In genomic region chr6:74645108-74645849, GRCh38 we compare ENCODE assay signal across 22 cellular contexts.
A peak's percentile ranks its signal among the peaks of the same experiment; 100 is the strongest.
DNase-seq lines count a peak whose midpoint lies in the region; ATAC-seq and TF ChIP-seq lines count a peak whose summit lies in the region.
"Had no signal": no experiment of that assay in that cellular context is flagged by ENCODE, and none has a peak within 500 bp of the region (broad histone marks: within the 10 kb centered on the region; RNA-seq: fewer than 3 reads in every experiment).

No MANE protein-coding gene starts in this region.

- H3K4me2 ChIP-seq in neuronal stem cell (ENCODE audit: insufficient read depth, low read length, poor library complexity, severe bottlenecking): no peak overlapping the region

- H2AK5ac ChIP-seq in neuronal stem cell (ENCODE audit: low read depth, low read length): no peak overlapping the region

- H3K27ac ChIP-seq in HUES48 (ENCODE audit: low read depth, low read length) (peak overlapping the region; percentile 63), iPS-20b (ENCODE audit: low read length) (no peak overlapping the region), neuronal stem cell (replicated peaks; ENCODE audit: low read length) (no peak overlapping the region), RWPE1 (no peak overlapping the region)
- H3K27ac ChIP-seq: SK-N-MC had no signal

- no peaks in the 10 kb centered on the region for H3K36me3 ChIP-seq in HUES48 (ENCODE audit: control insufficient read depth, insufficient read depth, low read length)
- H3K36me3 ChIP-seq in iPS-20b (ENCODE audit: insufficient read depth, low read depth, low read length): no peaks in the 10 kb centered on the region
- H3K36me3 ChIP-seq in neuronal stem cell (replicated peaks in 1 of 2; ENCODE audit: control insufficient read depth in 2 of 2, insufficient read depth in 2 of 2, low read length in 2 of 2): no peaks in the 10 kb centered on the region

- WGBS in neuronal stem cell (ENCODE audit: extremely low coverage in 2 of 2, insufficient read length in 2 of 2, insufficient replicate concordance in 1 of 2), 2 donors: no CpG with 5 or more reads among the region's 6 CpGs

- H4K8ac ChIP-seq in neuronal stem cell (ENCODE audit: low read depth, low read length): no peak overlapping the region

- H3K4me3 Mint-ChIP-seq in chondrocyte (ENCODE audit: unreplicated experiment): no peak overlapping the region
- H3K4me3 Mint-ChIP-seq: CD4-positive, alpha-beta T cell; IgD-negative memory B cell had no signal

- peaks cover 44% of the 10 kb centered on the region for H3K4me1 Mint-ChIP-seq in chondrocyte (ENCODE audit: low read depth)
- H3K4me1 Mint-ChIP-seq: IgD-negative memory B cell had no signal

- ATAC-seq in GM21737 (IDR thresholded peaks at IDR 0.05; ENCODE audit: unreplicated experiment): no peak
- ATAC-seq: PC-3 had no signal

- peaks cover 20% of the 10 kb centered on the region for H3K36me3 Mint-ChIP-seq in chondrocyte (ENCODE audit: low read depth)

- no peak overlapping the region for H2AFZ ChIP-seq in neuronal stem cell (ENCODE audit: low read length)

- H3K4me3 ChIP-seq in HUES48 (ENCODE audit: low read depth, low read length) (peak overlapping the region; percentile 13; the same call in 1 of the 2 replicates), iPS-20b (ENCODE audit: low read length) (peak overlapping the region; percentile 21; the same call in 1 of the 2 replicates), neuronal stem cell (ENCODE audit: low read length in 2 of 2) (no peak overlapping the region)
- H3K4me3 ChIP-seq: SK-N-MC had no signal

- H3K23ac ChIP-seq in neuronal stem cell (ENCODE audit: low read depth, low read length, poor library complexity): no peak overlapping the region

- peak overlapping the region; percentile 76 for H3K27ac Mint-ChIP-seq in chondrocyte (ENCODE audit: unreplicated experiment)
- H3K27ac Mint-ChIP-seq: CD4-positive, alpha-beta T cell; IgD-negative memory B cell had no signal

- H2BK12ac ChIP-seq in neuronal stem cell (ENCODE audit: low read length): no peak overlapping the region

- POLR2A ChIA-PET in RWPE1 (lab: Yijun Ruan, JAX; ENCODE audit: low non-redundant PET): no interaction called here

- no peaks in the 10 kb centered on the region for H3K27me3 Mint-ChIP-seq in chondrocyte (ENCODE audit: low read depth)
- H3K27me3 Mint-ChIP-seq: CD4-positive, alpha-beta T cell had no signal

- no peaks in the 10 kb centered on the region for H3K27me3 ChIP-seq in HUES48 (ENCODE audit: control insufficient read depth, insufficient read depth, low read length)
- H3K27me3 ChIP-seq in iPS-20b (ENCODE audit: insufficient read depth, low read length): no peaks in the 10 kb centered on the region
- H3K27me3 ChIP-seq in neuronal stem cell (ENCODE audit: control insufficient read depth in 3 of 3, insufficient read depth in 3 of 3, low read depth in 1 of 3, low read length in 3 of 3): no peaks in the 10 kb centered on the region

- DNase-seq in chondrocyte (ENCODE audit: low spot score) (no peak), neuronal stem cell (ENCODE audit: low spot score) (no peak), KBM-7 (no peak), NCI-H2107 treated with DMSO at 0.1 percent for 48 hours (lab: John Stamatoyannopoulos, UW; ENCODE audit: unreplicated experiment) (no peak), RWPE1 (ENCODE audit: low spot score) (no peak)
- DNase-seq: CD4-positive, alpha-beta T cell; COR-L47; DMS79; HCEC 1CT; Karpas-422; MV-4-11; NCI-H1105 treated with DMSO at 0.1 percent for 48 hours; NCI-H2029 treated with DMSO at 0.1 percent for 48 hours; NCI-H446; NCI-H526; PC-3; SHP77 had no signal

- H2BK120ac ChIP-seq in neuronal stem cell (ENCODE audit: low read depth, low read length): no peak overlapping the region

- no peaks in the 10 kb centered on the region for H3K79me1 ChIP-seq in neuronal stem cell (ENCODE audit: low read depth, low read length)

- no peak overlapping the region for H3K14ac ChIP-seq in neuronal stem cell (ENCODE audit: low read length)

- H2BK5ac ChIP-seq in neuronal stem cell (ENCODE audit: low read length): no peak overlapping the region

- H3K9ac ChIP-seq in HUES48 (ENCODE audit: low read depth, low read length) (no peak overlapping the region; the same call in 1 of the 2 replicates), iPS-20b (ENCODE audit: low read depth, low read length) (peak overlapping the region; percentile 36; the same call in 1 of the 2 replicates), neuronal stem cell (ENCODE audit: low read depth, low read length, poor library complexity) (no peak overlapping the region)

- H3K4ac ChIP-seq in neuronal stem cell (ENCODE audit: low read length): no peak overlapping the region

- peak overlapping the region; percentile 35 for H3K18ac ChIP-seq in neuronal stem cell (ENCODE audit: low read length)

- H3K4me1 ChIP-seq in HUES48 (ENCODE audit: control insufficient read depth, insufficient read depth, low read length) (peaks cover 12% of the 10 kb centered on the region), iPS-20b (ENCODE audit: insufficient read depth, low read length) (peaks cover 11% of the 10 kb centered on the region), neuronal stem cell (ENCODE audit: control insufficient read depth in 2 of 2, insufficient read depth in 1 of 2, low read depth in 1 of 2, low read length in 2 of 2) (peaks cover 0 to 1% of the 10 kb centered on the region in 2 donors)

- CTCF ChIA-PET in RWPE1 (lab: Yijun Ruan, JAX): interaction anchor here (0.6 to 0.7 kb wide), 2 partner anchors 133 to 526 kb away, joined by 3 to 4 read pairs; no protein-coding TSS in a partner anchor

- TF ChIP-seq CTCF in chondrocyte (IDR thresholded peaks at IDR 0.05) (no peak), RWPE1 (conservative IDR thresholded peaks at IDR 0.05; ENCODE audit: low read depth) (no peak)

- H3K9me3 ChIP-seq in HUES48 (ENCODE audit: control insufficient read depth, insufficient read depth, low read length): no peaks in the 10 kb centered on the region
- no peaks in the 10 kb centered on the region for H3K9me3 ChIP-seq in iPS-20b (ENCODE audit: insufficient read depth, low read depth, low read length)
- no peaks in the 10 kb centered on the region for H3K9me3 ChIP-seq in neuronal stem cell (replicated peaks in 1 of 2; ENCODE audit: control insufficient read depth in 2 of 2, insufficient read depth in 1 of 2, low read depth in 1 of 2, low read length in 2 of 2)

- H2BK15ac ChIP-seq in neuronal stem cell (ENCODE audit: low read length): no peak overlapping the region

- in situ Hi-C loops in KBM-7 (cut with MboI; ENCODE audit: low pct_unique_long_range_greater_than_20kb, low sequenced_read_pairs): no loop called here

- no peak overlapping the region for H4K91ac ChIP-seq in neuronal stem cell (ENCODE audit: low read depth, low read length, poor library complexity)

- peaks cover 21% of the 10 kb centered on the region for H3K9me3 Mint-ChIP-seq in chondrocyte (ENCODE audit: low read depth)

Comparison
In these comparisons a context has a peak if more than half of its experiments do, and no peak if none do; other contexts are left out.
1. H3K4me3 ChIP-seq: peak in HUES48 (single experiment) and iPS-20b (single experiment); none in neuronal stem cell (0 of 2).